26 cellular contexts compared by ENCODE assay signal in the genomic region with DNA sequence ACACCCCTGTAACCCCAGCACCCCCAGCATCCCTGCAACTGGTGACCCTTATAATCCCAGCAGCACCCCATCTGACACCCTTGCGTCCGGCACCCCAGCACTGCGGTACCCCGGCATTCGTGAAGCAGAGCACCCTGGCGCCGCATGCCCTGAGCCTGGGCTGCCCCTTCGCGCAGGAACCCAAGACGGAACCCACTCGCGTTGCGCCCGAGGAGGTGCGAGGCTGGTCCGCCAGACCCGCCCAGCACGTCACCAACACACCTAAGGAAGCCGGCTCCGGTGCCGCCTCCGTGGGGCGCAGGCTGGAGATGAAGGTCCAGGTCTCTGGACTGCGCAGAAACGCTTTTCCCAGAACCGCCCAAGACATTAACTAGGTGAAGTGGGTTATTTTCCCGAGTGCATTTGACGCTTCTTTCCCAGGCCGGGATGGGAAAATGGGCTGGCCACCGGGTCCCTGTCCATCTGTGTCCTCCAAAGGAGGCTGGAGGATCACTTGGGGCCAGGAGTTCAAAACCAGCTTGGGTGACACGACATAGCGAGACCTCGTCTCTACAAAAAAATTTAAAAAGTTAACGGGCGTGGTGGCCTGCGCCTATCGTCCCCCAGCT. TPM values are rescaled to one million over a fixed set of nuclear protein-coding genes. Genes with fewer than 3 reads are reported as not detected.
"Had no signal": no experiment of that assay in that cellular context is flagged by ENCODE, and none has a peak within 500 bp of the region (broad histone marks: within the 10 kb centered on the region; RNA-seq: fewer than 3 reads in every experiment).

No MANE protein-coding gene starts in this region.

- H3K27me3 ChIP-seq: testis had no signal

- H3K36me3 Mint-ChIP-seq: immature natural killer cell had no signal

- H3K36me3 ChIP-seq: esophagus muscularis mucosa, heart left ventricle, transverse colon had no signal

- H3K4me1 ChIP-seq: esophagus muscularis mucosa, foreskin keratinocyte, parathyroid adenoma, psoas muscle, transverse colon had no signal

- H3K9me3 ChIP-seq: esophagus muscularis mucosa, heart left ventricle, psoas muscle, testis, transverse colon had no signal

- DNase-seq: activated CD4-positive, alpha-beta T cell treated with anti-CD3 and anti-CD28 coated beads for 48 hours; activated gamma-delta T cell; activated naive CD4-positive, alpha-beta T cell treated with anti-CD3 and anti-CD28 coated beads, Interleukin-2, amount 50 U/mL, for 16 hours; activated T-cell treated with anti-CD3 and anti-CD28 coated beads, Interleukin-2, amount 50 U/mL, for 48 hours; anterior cingulate cortex; effector CD4-positive, alpha-beta T cell; heart left ventricle; hypothalamus; kidney; left colon; midbrain; occipital lobe; psoas muscle; stimulated activated CD4-positive, alpha-beta T cell treated with anti-CD3 and anti-CD28 coated beads, Interleukin-2, amount 100 ng/mL, for 24 hours; stimulated activated naive CD8-positive, alpha-beta T cell treated with anti-CD3 and anti-CD28 coated beads, Interleukin-15, Interleukin-2, amounts not matched to agents 100 U/mL and 50 U/mL, for 24 hours; T-helper 9 cell; testis; transverse colon had no signal

- H3K27ac Mint-ChIP-seq: T-helper 1 cell treated with Interleukin-12 subunit alpha and Interleukin-12 subunit beta and Interleukin-4 antibody, amounts not matched to agents 30 μg/mL and 1 μg/mL, for 36 hours had no signal

- H3K4me3 ChIP-seq: esophagus muscularis mucosa, heart left ventricle, psoas muscle, smooth muscle cell, testis, transverse colon had no signal

- H3K9me3 Mint-ChIP-seq: activated CD8-positive, alpha-beta T cell treated with anti-CD3 and anti-CD28 coated beads for 36 hours; immature natural killer cell; T-helper 1 cell treated with Interleukin-12 subunit alpha and Interleukin-12 subunit beta and Interleukin-4 antibody, amounts not matched to agents 30 μg/mL and 1 μg/mL, for 36 hours had no signal

- H3K4me3 Mint-ChIP-seq: activated CD8-positive, alpha-beta T cell treated with anti-CD3 and anti-CD28 coated beads for 36 hours; T-helper 1 cell treated with Interleukin-12 subunit alpha and Interleukin-12 subunit beta and Interleukin-4 antibody, amounts not matched to agents 30 μg/mL and 1 μg/mL, for 36 hours had no signal

RNA-seq across cellular contexts. Expression of gene TRIM17, which starts 54.6 kb away (rescaled TPM):
- total RNA-seq: dermis blood vessel endothelial cell, esophagus muscularis mucosa, psoas muscle, transverse colon had no signal
